In the genomic region with DNA sequence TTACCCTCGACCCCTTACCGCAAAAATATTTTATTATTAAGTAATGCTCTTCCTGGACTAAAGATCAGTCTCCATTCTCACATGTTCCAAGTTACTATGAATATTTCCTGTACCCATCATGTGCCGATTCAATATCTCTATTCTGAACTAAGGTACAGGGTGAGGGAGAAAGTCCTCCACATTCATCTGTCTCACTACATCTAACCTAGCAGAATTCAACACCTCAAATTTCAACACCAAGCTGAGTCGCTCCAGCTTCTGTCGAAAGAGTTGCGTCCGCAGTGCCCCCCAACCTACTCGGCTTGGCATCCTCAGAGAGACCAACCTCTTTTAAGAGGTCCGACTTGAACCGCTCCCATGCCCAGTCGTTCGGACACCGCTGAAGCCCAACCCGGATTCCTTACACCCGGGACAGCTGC, we compare ENCODE assay signal across 8 cellular contexts. TPM values are rescaled to one million over a fixed set of nuclear protein-coding genes. Genes with fewer than 3 reads are reported as not detected.
DNase-seq lines count a peak whose midpoint lies in the region; ATAC-seq and TF ChIP-seq lines count a peak whose summit lies in the region.

No MANE protein-coding gene starts in this region.

- no peak for ATAC-seq in GM18870 (IDR thresholded peaks at IDR 0.05; ENCODE audit: unreplicated experiment)

- H3K36me3 Mint-ChIP-seq in activated naive CD4-positive, alpha-beta T cell treated with anti-CD3 and anti-CD28 coated beads, Interleukin-2, amount 50 U/mL, for 24 hours = peaks cover 8% of the 10 kb centered on the region

- H3K9ac ChIP-seq in HUES64 (ENCODE audit: low read depth, low read length) (peak overlapping the region; percentile 77), iPS-15b (ENCODE audit: low read depth, low read length) (peak overlapping the region; percentile 67)

- DNase-seq in activated naive CD4-positive, alpha-beta T cell treated with anti-CD3 and anti-CD28 coated beads, Interleukin-2, amount 50 U/mL, for 16 hours = no peak
- DNase-seq in ascending aorta (ENCODE audit: low spot score in 2 of 2) = peak in 1 of 2 donors; percentile 9
- no peak for DNase-seq in stimulated activated CD8-positive, alpha-beta memory T cell treated with anti-CD3 and anti-CD28 coated beads, Interleukin-4, amount 100 ng/mL, for 48 hours

- no peaks in the 10 kb centered on the region for H3K27me3 ChIP-seq in HUES64 (ENCODE audit: insufficient read depth, low read length)
- H3K27me3 ChIP-seq in ascending aorta = no peaks in the 10 kb centered on the region
- no peaks in the 10 kb centered on the region for H3K27me3 ChIP-seq in iPS-15b (ENCODE audit: control insufficient read depth, insufficient read depth, low read length)

- 1% methylated on average over 13 of the region's 15 CpGs for WGBS in HUES64

- no peaks in the 10 kb centered on the region for H3K9me3 Mint-ChIP-seq in activated naive CD4-positive, alpha-beta T cell treated with anti-CD3 and anti-CD28 coated beads, Interleukin-2, amount 50 U/mL, for 24 hours

- H3K4me1 Mint-ChIP-seq in activated naive CD4-positive, alpha-beta T cell treated with anti-CD3 and anti-CD28 coated beads, Interleukin-2, amount 50 U/mL, for 24 hours = peaks cover 57% of the 10 kb centered on the region

- H3K9me3 ChIP-seq in HUES64 (ENCODE audit: insufficient read depth, low read depth, low read length) (no peaks in the 10 kb centered on the region), ascending aorta (no peaks in the 10 kb centered on the region), iPS-15b (ENCODE audit: control insufficient read depth, insufficient read depth, low read length) (no peaks in the 10 kb centered on the region)

- H3K4me3 Mint-ChIP-seq in activated naive CD4-positive, alpha-beta T cell treated with anti-CD3 and anti-CD28 coated beads, Interleukin-2, amount 50 U/mL, for 24 hours = peak overlapping the region; percentile 97

- peak overlapping the region; percentile 90 for H3K27ac Mint-ChIP-seq in activated naive CD4-positive, alpha-beta T cell treated with anti-CD3 and anti-CD28 coated beads, Interleukin-2, amount 50 U/mL, for 24 hours

- peaks cover 10% of the 10 kb centered on the region for H3K4me1 ChIP-seq in HUES64 (ENCODE audit: insufficient read depth, low read length)
- peaks cover 6 to 24% of the 10 kb centered on the region in 2 donors for H3K4me1 ChIP-seq in ascending aorta
- no peaks in the 10 kb centered on the region for H3K4me1 ChIP-seq in iPS-15b (ENCODE audit: control insufficient read depth, insufficient read depth, low read length)

- intact Hi-C loops in ascending aorta (cut with DNase I) = loop anchor here (2.0 to 10.0 kb wide), 5 partner anchors 64 to 456 kb away; partner anchors contain the start of genes ANKRD31, GCNT4 and POC5

- no peaks in the 10 kb centered on the region for H3K27me3 Mint-ChIP-seq in activated naive CD4-positive, alpha-beta T cell treated with anti-CD3 and anti-CD28 coated beads, Interleukin-2, amount 50 U/mL, for 24 hours

- peak overlapping the region; percentile 80 for H3K4me3 ChIP-seq in HUES64 (ENCODE audit: low read length)
- H3K4me3 ChIP-seq in ascending aorta = peak overlapping the region; percentile 86 to 95
- H3K4me3 ChIP-seq in iPS-15b (ENCODE audit: low read depth, low read length) = peak overlapping the region; percentile 85
- H3K4me3 ChIP-seq in skin epidermis = peak overlapping the region; percentile 67 to 96 (median 88)

- no peak overlapping the region for H3K27ac ChIP-seq in HUES64 (ENCODE audit: low read depth, low read length)
- H3K27ac ChIP-seq in ascending aorta = peak overlapping the region; percentile 93 to 95
- H3K27ac ChIP-seq in skin epidermis = peak overlapping the region in 20 of 21 experiments; percentile 80 to 97 (median 92)

- H3K36me3 ChIP-seq in HUES64 (ENCODE audit: insufficient read depth, low read length) (peaks cover 5% of the 10 kb centered on the region), ascending aorta (no peaks in the 10 kb centered on the region), iPS-15b (ENCODE audit: control insufficient read depth, insufficient read depth, low read length) (no peaks in the 10 kb centered on the region)

- TF ChIP-seq CTCF in ascending aorta (IDR thresholded peaks at IDR 0.05) = no peak

RNA-seq across cellular contexts. Expression of gene CERT1, which starts 1.0 kb away (rescaled TPM):
- 30.7 TPM for polyA plus RNA-seq in HUES64 (2013, experiment 1 of 2)
- 28.1 TPM for polyA plus RNA-seq in HUES64 (2013, experiment 2 of 2)
- 29.8 TPM for total RNA-seq in ascending aorta

RNA-seq across cellular contexts. Expression of gene POLK, which starts 1.3 kb away (rescaled TPM):
- polyA plus RNA-seq in HUES64 (2013, experiment 1 of 2) = 3.9 TPM
- 5.8 TPM for polyA plus RNA-seq in HUES64 (2013, experiment 2 of 2)
- 19.4 TPM for total RNA-seq in ascending aorta
